In genomic region chr11:36510567-36511020, GRCh38 we compare ENCODE assay signal across 8 cellular contexts. TPM values are rescaled to one million over a fixed set of nuclear protein-coding genes. Genes with fewer than 3 reads are reported as not detected.
A peak's percentile ranks its signal among the peaks of the same experiment; 100 is the strongest.
DNase-seq lines count a peak whose midpoint lies in the region; ATAC-seq and TF ChIP-seq lines count a peak whose summit lies in the region.

No MANE protein-coding gene starts in this region.

- no peaks in the 10 kb centered on the region for H3K27me3 ChIP-seq in Loucy (ENCODE audit: insufficient read depth, low read length, poor library complexity, severe bottlenecking)

- no peak for DNase-seq in activated naive CD4-positive, alpha-beta T cell treated with Interleukin-2 at 50 U/mL for 16 hours
- DNase-seq in mucosa of descending colon (peak in 1 of 3 donors; percentile 25), OCI-M2 (lab: John Stamatoyannopoulos, UW; ENCODE audit: unreplicated experiment) (no peak), NCI-H446 treated with DMSO at 0.1 percent for 48 hours (lab: John Stamatoyannopoulos, UW) (no peak)
- no peak for DNase-seq in central memory CD4-positive, alpha-beta T cell

- H3K9me3 ChIP-seq in Loucy (ENCODE audit: insufficient read depth, low read depth, low read length) (peaks cover 4% of the 10 kb centered on the region; the same call in 1 of the 2 replicates), mucosa of descending colon (no peaks in the 10 kb centered on the region)

- H3K36me3 ChIP-seq in Loucy (ENCODE audit: insufficient read depth, low read length) (no peaks in the 10 kb centered on the region), mucosa of descending colon (ENCODE audit: low read depth) (no peaks in the 10 kb centered on the region)

- H3K4me1 ChIP-seq in Loucy (ENCODE audit: insufficient read depth, low read length, poor library complexity, severe bottlenecking) (peaks cover 33% of the 10 kb centered on the region), mucosa of descending colon (ENCODE audit: low read depth) (peaks cover 8% of the 10 kb centered on the region)

- peaks cover 25% of the 10 kb centered on the region for H4K20me1 ChIP-seq in Loucy (ENCODE audit: insufficient read depth, low read length, poor library complexity, severe bottlenecking)

- H3K9me3 Mint-ChIP-seq in activated naive CD4-positive, alpha-beta T cell treated with anti-CD3 and anti-CD28 coated beads, Interleukin-2, amount 50 U/mL, for 24 hours: no peaks in the 10 kb centered on the region
- H3K9me3 Mint-ChIP-seq in dendritic cell treated with granulocyte-macrophage colony-stimulating factor and Interleukin-4, amounts not matched to agents 40 ng/mL and 50 ng/mL, for 4 days: peaks cover 11% of the 10 kb centered on the region

- 0 out of 2 replicates have a peak, but pooled peaks cover 5% of the 10 kb centered on the region for H3F3A ChIP-seq in Loucy (ENCODE audit: low read depth)

- H2AFZ ChIP-seq in Loucy (ENCODE audit: low read length): peak overlapping the region; percentile 97

- H3K4me2 ChIP-seq in Loucy (ENCODE audit: low read depth, low read length, poor library complexity, severe bottlenecking): peak overlapping the region; percentile 79

- H3K9ac ChIP-seq in Loucy (ENCODE audit: low read depth, low read length, poor library complexity, severe bottlenecking): peak overlapping the region; percentile 81

- H3K27ac Mint-ChIP-seq in activated naive CD4-positive, alpha-beta T cell treated with anti-CD3 and anti-CD28 coated beads, Interleukin-2, amount 50 U/mL, for 24 hours: peak overlapping the region; percentile 83
- H3K27ac Mint-ChIP-seq in dendritic cell treated with granulocyte-macrophage colony-stimulating factor and Interleukin-4, amounts not matched to agents 40 ng/mL and 50 ng/mL, for 4 days: peak overlapping the region; percentile 93

- no peaks in the 10 kb centered on the region for H3K36me3 Mint-ChIP-seq in activated naive CD4-positive, alpha-beta T cell treated with anti-CD3 and anti-CD28 coated beads, Interleukin-2, amount 50 U/mL, for 24 hours
- H3K36me3 Mint-ChIP-seq in dendritic cell treated with granulocyte-macrophage colony-stimulating factor and Interleukin-4, amounts not matched to agents 40 ng/mL and 50 ng/mL, for 4 days (ENCODE audit: low read depth): peaks cover 15% of the 10 kb centered on the region

- H3K4me3 ChIP-seq in Loucy (ENCODE audit: low read length, poor library complexity, severe bottlenecking) (peak overlapping the region; percentile 80), mucosa of descending colon (peak overlapping the region; percentile 74)

- intact Hi-C loops in dendritic cell treated with granulocyte-macrophage colony-stimulating factor and Interleukin-4, amounts not matched to agents 40 ng/mL and 50 ng/mL, for 4 days (cut with micrococcal nuclease): no loop called here
- intact Hi-C loops in mucosa of descending colon (cut with DNase I, micrococcal nuclease): no loop called here

- TF ChIP-seq CTCF in Loucy (conservative IDR thresholded peaks at IDR 0.05; ENCODE audit: low read length) (no peak), mucosa of descending colon (IDR thresholded peaks at IDR 0.05) (no peak)

- peaks cover 5% of the 10 kb centered on the region for H3K27me3 Mint-ChIP-seq in activated naive CD4-positive, alpha-beta T cell treated with anti-CD3 and anti-CD28 coated beads, Interleukin-2, amount 50 U/mL, for 24 hours
- H3K27me3 Mint-ChIP-seq in dendritic cell treated with granulocyte-macrophage colony-stimulating factor and Interleukin-4, amounts not matched to agents 40 ng/mL and 50 ng/mL, for 4 days: peaks cover 6% of the 10 kb centered on the region

- H3K4me3 Mint-ChIP-seq in activated naive CD4-positive, alpha-beta T cell treated with anti-CD3 and anti-CD28 coated beads, Interleukin-2, amount 50 U/mL, for 24 hours: peak overlapping the region; percentile 99
- H3K4me3 Mint-ChIP-seq in dendritic cell treated with granulocyte-macrophage colony-stimulating factor and Interleukin-4, amounts not matched to agents 40 ng/mL and 50 ng/mL, for 4 days: peak overlapping the region; percentile 94

- no peaks in the 10 kb centered on the region for H3K9me2 ChIP-seq in Loucy (replicated peaks; ENCODE audit: low read depth, low read length)

- peaks cover 30% of the 10 kb centered on the region for H3K4me1 Mint-ChIP-seq in activated naive CD4-positive, alpha-beta T cell treated with anti-CD3 and anti-CD28 coated beads, Interleukin-2, amount 50 U/mL, for 24 hours
- H3K4me1 Mint-ChIP-seq in dendritic cell treated with granulocyte-macrophage colony-stimulating factor and Interleukin-4, amounts not matched to agents 40 ng/mL and 50 ng/mL, for 4 days (ENCODE audit: low read depth): peaks cover 28% of the 10 kb centered on the region

- ATAC-seq in mucosa of descending colon: peak; percentile 32

- peaks cover 34% of the 10 kb centered on the region for H3K79me2 ChIP-seq in Loucy (ENCODE audit: insufficient read depth, low read length)

RNA-seq across cellular contexts. Expression of gene TRAF6, which starts 0.5 kb away (rescaled TPM):
- 10 to 100 TPM; 15.5 to 19.2 (median 17.9) TPM for total RNA-seq in mucosa of descending colon

RNA-seq across cellular contexts. Expression of gene RAG1, which starts 57.2 kb away (rescaled TPM):
- 1 to 10 TPM; 1.5 to 1.9 (median 1.9) TPM for total RNA-seq in mucosa of descending colon
